ENCODE assay signal across 8 cellular contexts in genomic region chr9:89319015-89319905, GRCh38. TPM values are rescaled to one million over a fixed set of nuclear protein-coding genes. Genes with fewer than 3 reads are reported as not detected.
DNase-seq lines count a peak whose midpoint lies in the region; ATAC-seq, FAIRE-seq and TF ChIP-seq lines count a peak whose summit lies in the region.

No MANE protein-coding gene starts in this region.

- H3K4me3 ChIP-seq in Peyer's patch (peak overlapping the region; percentile 64 to 96 (median 78)), epithelial cell of esophagus (ENCODE audit: low read length) (peak overlapping the region; percentile 79)

- H3K27me3 Mint-ChIP-seq in osteocyte (ENCODE audit: unreplicated experiment): no peaks in the 10 kb centered on the region

- TF ChIP-seq POLR2A in GM12892 (IDR thresholded peaks at IDR 0.05; ENCODE audit: low read depth, low read length) (no peak), Peyer's patch (IDR thresholded peaks at IDR 0.05) (no peak)

- peaks cover 48% of the 10 kb centered on the region for H3K4me1 Mint-ChIP-seq in osteocyte (ENCODE audit: unreplicated experiment)

- H3K4me1 ChIP-seq in Peyer's patch: peaks cover 0 to 37% (median 8%) of the 10 kb centered on the region in 4 donors

- DNase-seq in GM12892 (ENCODE audit: insufficient read length) (no peak), Peyer's patch (no peak), epithelial cell of esophagus (ENCODE audit: low read depth) (no peak), osteocyte (ENCODE audit: extremely low spot score, unreplicated experiment) (no peak), DMS79 (lab: John Stamatoyannopoulos, UW) (no peak), NCI-H2227 (lab: John Stamatoyannopoulos, UW; ENCODE audit: unreplicated experiment) (no peak), NCI-H446 (lab: John Stamatoyannopoulos, UW) (no peak)

- H3K9me3 ChIP-seq in Peyer's patch: no peaks in the 10 kb centered on the region

- H3K36me3 Mint-ChIP-seq in osteocyte (ENCODE audit: unreplicated experiment): peaks cover 7% of the 10 kb centered on the region

- no peaks in the 10 kb centered on the region for H3K27me3 ChIP-seq in Peyer's patch

- peak overlapping the region; percentile 98 for H3K27ac Mint-ChIP-seq in osteocyte (ENCODE audit: unreplicated experiment)

- no peak for ATAC-seq in HG02588 (IDR thresholded peaks at IDR 0.05; ENCODE audit: unreplicated experiment)

- peak overlapping the region; percentile 94 to 100 (median 98) for H3K27ac ChIP-seq in Peyer's patch

- H3K4me3 Mint-ChIP-seq in osteocyte (ENCODE audit: unreplicated experiment): peak overlapping the region; percentile 88

- H3K9me3 Mint-ChIP-seq in osteocyte (ENCODE audit: unreplicated experiment): no peaks in the 10 kb centered on the region

- no peaks in the 10 kb centered on the region for H3K36me3 ChIP-seq in Peyer's patch

- FAIRE-seq in GM12892 (lab: Jason Lieb, UNC): peak; percentile 17

- TF ChIP-seq CTCF in Peyer's patch (IDR thresholded peaks at IDR 0.05) (peak in 1 of 6 experiments; percentile 55), epithelial cell of esophagus (IDR thresholded peaks at IDR 0.05; ENCODE audit: insufficient read depth, low read depth, low read length, missing control alignments) (no peak), osteocyte (IDR thresholded peaks at IDR 0.05) (no peak)

RNA-seq across cellular contexts. Expression of gene SECISBP2, which starts 1.0 kb away (rescaled TPM):
- 36.2 TPM for polyA plus RNA-seq in GM12892 (2012; ENCODE audit: missing spikeins)
- total RNA-seq in Peyer's patch: 100 to 1,000 TPM in 3 of 4 donors, 10 to 100 TPM in 1; 66.6 to 152 (median 101) TPM
- 30.6 and 31.5 TPM in 2 replicates for total RNA-seq in osteocyte

RNA-seq across cellular contexts. Expression of gene CKS2, which starts 8.3 kb away (rescaled TPM):
- polyA plus RNA-seq in GM12892 (2012; ENCODE audit: missing spikeins): 339 TPM
- total RNA-seq in Peyer's patch (10 to 100 TPM; 11.9 to 42.1 (median 17.8) TPM), osteocyte (23.7 and 29.2 TPM in 2 replicates)
